ENCODE assay signal across 16 cellular contexts in genomic region chr6:113742342-113742741, GRCh38.
DNase-seq lines count a peak whose midpoint lies in the region; ATAC-seq and TF ChIP-seq lines count a peak whose summit lies in the region.
"Had no signal": no experiment of that assay in that cellular context is flagged by ENCODE, and none has a peak within 500 bp of the region (broad histone marks: within the 10 kb centered on the region; RNA-seq: fewer than 3 reads in every experiment).

No MANE protein-coding gene starts in this region.

- no peaks in the 10 kb centered on the region for H3K36me3 Mint-ChIP-seq in stimulated activated naive B cell treated with anti-CD40 and anti-IgM and Interleukin-4, amounts not matched to agents 10 μg/mL and 1 μg/mL and 100 μg/mL, for 72 hours
- H3K36me3 Mint-ChIP-seq in Calu3 (ENCODE audit: insufficient read depth, unreplicated experiment): no peaks in the 10 kb centered on the region
- H3K36me3 Mint-ChIP-seq: CD4-positive, CD25-positive, alpha-beta regulatory T cell; CD8-positive, alpha-beta memory T cell had no signal

- CTCF ChIA-PET in Calu3 (lab: Charles Lee): no interaction called here

- intact Hi-C loops in left cardiac atrium (cut with DNase I): no loop called here
- intact Hi-C loops in cardiac septum (cut with DNase I): no loop called here
- intact Hi-C loops in Calu3 (cut with micrococcal nuclease; ENCODE audit: unreplicated experiment): no loop called here

- H3K4me3 Mint-ChIP-seq in stimulated activated naive B cell treated with anti-CD40 and anti-IgM and Interleukin-4, amounts not matched to agents 10 μg/mL and 1 μg/mL and 100 μg/mL, for 72 hours: no peak overlapping the region
- no peak overlapping the region for H3K4me3 Mint-ChIP-seq in Calu3 (ENCODE audit: low read depth, unreplicated experiment)
- H3K4me3 Mint-ChIP-seq: CD4-positive, CD25-positive, alpha-beta regulatory T cell; CD8-positive, alpha-beta memory T cell; GM23338 had no signal

- DNase-seq in left cardiac atrium (no peak), cardiac septum (ENCODE audit: low spot score) (no peak), DMS79 treated with DMSO at 0.1 percent for 48 hours (lab: John Stamatoyannopoulos, UW) (peak; percentile 62), fibroblast of pulmonary artery (ENCODE audit: low read depth) (peak; percentile 36), NCI-H2107 (lab: John Stamatoyannopoulos, UW) (no peak), Calu3 (no peak)
- no peak for DNase-seq in stimulated activated naive B cell treated with anti-CD40 and anti-IgM and Interleukin-4, amounts not matched to agents 10 μg/mL and 1 μg/mL and 100 μg/mL, for 72 hours
- DNase-seq: ACHN; BE2C; C1 segment of cervical spinal cord; CD4-positive, CD25-positive, alpha-beta regulatory T cell; CD8-positive, alpha-beta memory T cell; COR-L47; GF-D8; HCEC 1CT had no signal

- no TSS peak for BruUV-seq in Calu3 (replicated peaks; lab: Mats Ljungman, UMichigan)

- peak; percentile 23 to 32 for ATAC-seq in left cardiac atrium
- ATAC-seq in stimulated activated naive B cell treated with anti-CD40 and anti-IgM and Interleukin-4, amounts not matched to agents 10 μg/mL and 1 μg/mL and 100 μg/mL, for 72 hours (replicated peaks): no peak
- ATAC-seq: GM23338 had no signal

- TF ChIP-seq CTCF in fibroblast of pulmonary artery (IDR thresholded peaks at IDR 0.05; ENCODE audit: low read length, missing control alignments): no peak
- no peak for TF ChIP-seq CTCF in Calu3 (IDR thresholded peaks at IDR 0.05; ENCODE audit: unreplicated experiment)

- H3K4me3 ChIP-seq in fibroblast of pulmonary artery (replicated peaks; ENCODE audit: low read depth, low read length): no peak overlapping the region
- H3K4me3 ChIP-seq: GM23338 had no signal

- peaks cover 0 to 3% of the 10 kb centered on the region in 2 donors for H3K9me3 Mint-ChIP-seq in stimulated activated naive B cell treated with anti-CD40 and anti-IgM and Interleukin-4, amounts not matched to agents 10 μg/mL and 1 μg/mL and 100 μg/mL, for 72 hours
- no peaks in the 10 kb centered on the region for H3K9me3 Mint-ChIP-seq in Calu3 (ENCODE audit: low read depth, unreplicated experiment)
- H3K9me3 Mint-ChIP-seq: CD8-positive, alpha-beta memory T cell; GM23338 had no signal

- H3K27me3 Mint-ChIP-seq in stimulated activated naive B cell treated with anti-CD40 and anti-IgM and Interleukin-4, amounts not matched to agents 10 μg/mL and 1 μg/mL and 100 μg/mL, for 72 hours: no peaks in the 10 kb centered on the region
- no peaks in the 10 kb centered on the region for H3K27me3 Mint-ChIP-seq in Calu3 (ENCODE audit: unreplicated experiment)

- H3K4me1 Mint-ChIP-seq in stimulated activated naive B cell treated with anti-CD40 and anti-IgM and Interleukin-4, amounts not matched to agents 10 μg/mL and 1 μg/mL and 100 μg/mL, for 72 hours: peaks cover 1 to 8% of the 10 kb centered on the region in 2 donors
- no peaks in the 10 kb centered on the region for H3K4me1 Mint-ChIP-seq in Calu3 (ENCODE audit: low read depth, unreplicated experiment)
- H3K4me1 Mint-ChIP-seq: CD4-positive, CD25-positive, alpha-beta regulatory T cell; CD8-positive, alpha-beta memory T cell; GM23338 had no signal

- no peak overlapping the region for H3K27ac Mint-ChIP-seq in stimulated activated naive B cell treated with anti-CD40 and anti-IgM and Interleukin-4, amounts not matched to agents 10 μg/mL and 1 μg/mL and 100 μg/mL, for 72 hours
- no peak overlapping the region for H3K27ac Mint-ChIP-seq in Calu3 (ENCODE audit: unreplicated experiment)
- H3K27ac Mint-ChIP-seq: CD4-positive, CD25-positive, alpha-beta regulatory T cell; CD8-positive, alpha-beta memory T cell; GM23338 had no signal

Comparison
In these comparisons a context has a peak if more than half of its experiments do, and no peak if none do; other contexts are left out.
1. ATAC-seq: peak in left cardiac atrium (2 of 2); none in stimulated activated naive B cell treated with anti-CD40 and anti-IgM and Interleukin-4, amounts not matched to agents 10 μg/mL and 1 μg/mL and 100 μg/mL, for 72 hours (0 of 2).
2. DNase-seq: peak in DMS79 treated with DMSO at 0.1 percent for 48 hours (single experiment) and fibroblast of pulmonary artery (single experiment); none in left cardiac atrium (single experiment), cardiac septum (single experiment), NCI-H2107 (single experiment), stimulated activated naive B cell treated with anti-CD40 and anti-IgM and Interleukin-4, amounts not matched to agents 10 μg/mL and 1 μg/mL and 100 μg/mL, for 72 hours (single experiment) and Calu3 (single experiment).